Comparison of ENCODE assay signal across 8 cellular contexts in the genomic region with DNA sequence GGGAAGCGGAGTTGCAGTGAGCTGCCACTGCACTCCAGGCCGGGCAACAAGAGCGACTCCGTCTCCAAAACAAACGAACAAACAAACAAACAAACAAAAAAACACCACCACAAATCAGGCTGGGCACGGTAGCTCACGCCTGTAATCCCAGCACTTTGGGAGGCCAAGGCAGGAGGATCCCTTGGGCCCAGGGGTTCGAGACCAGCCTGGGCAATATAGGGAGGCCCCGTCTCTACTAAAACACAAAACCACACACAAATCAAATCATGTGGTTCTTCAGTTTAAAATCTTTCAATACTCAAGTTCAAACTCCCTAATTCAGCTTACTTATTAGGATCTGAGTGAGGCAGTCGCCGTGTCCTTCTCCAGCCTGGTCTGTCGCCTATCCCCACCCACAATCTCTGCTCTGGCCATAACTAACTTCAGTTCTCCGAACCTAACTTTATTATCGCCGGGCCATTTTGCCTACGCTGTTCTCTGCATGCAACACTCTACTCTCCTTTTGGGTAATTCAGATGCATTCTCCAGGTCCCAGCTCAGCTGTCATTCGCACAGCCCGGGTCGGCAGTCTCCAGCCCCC. TPM values are rescaled to one million over a fixed set of nuclear protein-coding genes. Genes with fewer than 3 reads are reported as not detected.
A peak's percentile ranks its signal among the peaks of the same experiment; 100 is the strongest.
DNase-seq lines count a peak whose midpoint lies in the region; ATAC-seq and TF ChIP-seq lines count a peak whose summit lies in the region.

No MANE protein-coding gene starts in this region.

- WGBS in psoas muscle, 3 donors: 28 to 29% (median 29%) methylated on average over 19 of the region's 19 CpGs

- POLR2A ChIA-PET in AG04450 (lab: Yijun Ruan, JAX): no interaction called here

- CTCF ChIA-PET in AG04450 (lab: Charles Lee): no interaction called here

- H3K27me3 ChIP-seq in AG04450 (ENCODE audit: control insufficient read depth, insufficient read depth, low read length) (no peaks in the 10 kb centered on the region), psoas muscle (ENCODE audit: insufficient read depth in 3 of 3, low read length in 2 of 3) (no peaks in the 10 kb centered on the region)

- TF ChIP-seq CTCF in AG04450 (IDR thresholded peaks at IDR 0.05; ENCODE audit: low read depth, low read length) (no peak), fibroblast of the aortic adventitia (IDR thresholded peaks at IDR 0.05; ENCODE audit: insufficient read depth, low read length) (no peak), psoas muscle (IDR thresholded peaks at IDR 0.05) (no peak)

- intact Hi-C loops in psoas muscle (cut with DNase I): no loop called here

- no peaks in the 10 kb centered on the region; the same call in 1 of the 2 replicates for H3K9me3 ChIP-seq in AG04450 (ENCODE audit: control insufficient read depth, insufficient read depth, low read length)
- H3K9me3 ChIP-seq in psoas muscle: no peaks in the 10 kb centered on the region

- ATAC-seq in GM21576 (IDR thresholded peaks at IDR 0.05; ENCODE audit: unreplicated experiment): peak; percentile 6
- ATAC-seq in SK-N-SH treated with all-trans-retinoic acid at 6 μM for 48 hours: peak; percentile 49
- ATAC-seq in psoas muscle: peak; percentile 8 to 52 (median 28)
- ATAC-seq in HG03571 (IDR thresholded peaks at IDR 0.05; ENCODE audit: unreplicated experiment): no peak

- peaks cover 27% of the 10 kb centered on the region for H3K4me1 ChIP-seq in psoas muscle

- peak overlapping the region; percentile 21 for H3K27ac ChIP-seq in AG04450 (ENCODE audit: low read depth, low read length)
- peak overlapping the region; percentile 90 for H3K27ac ChIP-seq in psoas muscle

- peak overlapping the region; percentile 92 for H3K4me3 ChIP-seq in AG04450 (ENCODE audit: low read depth, low read length)
- peak overlapping the region; percentile 92 for H3K4me3 ChIP-seq in fibroblast of the aortic adventitia (ENCODE audit: low read depth, low read length)
- H3K4me3 ChIP-seq in psoas muscle: peak overlapping the region; percentile 100

- H3K36me3 ChIP-seq in psoas muscle (ENCODE audit: insufficient read depth in 1 of 2, low read depth in 1 of 2): no peaks in the 10 kb centered on the region

- no peak for DNase-seq in AG04450 (ENCODE audit: low read depth, low spot score)
- DNase-seq in fibroblast of the aortic adventitia (ENCODE audit: low read depth): no peak
- DNase-seq in psoas muscle: no peak
- no peak for DNase-seq in Ammon's horn (ENCODE audit: low spot score)
- DNase-seq in stimulated activated CD4-positive, alpha-beta T cell treated with anti-CD3 and anti-CD28 coated beads, Interleukin-1b, Interleukin-23, amount 100 ng/mL, for 48 hours: no peak

TF ChIP-seq in SK-N-SH treated with all-trans-retinoic acid at 6 μM for 48 hours, 23 proteins besides CTCF, POLR2A, EP300 and RAD21:
- TF ChIP-seq, protein P1, sequence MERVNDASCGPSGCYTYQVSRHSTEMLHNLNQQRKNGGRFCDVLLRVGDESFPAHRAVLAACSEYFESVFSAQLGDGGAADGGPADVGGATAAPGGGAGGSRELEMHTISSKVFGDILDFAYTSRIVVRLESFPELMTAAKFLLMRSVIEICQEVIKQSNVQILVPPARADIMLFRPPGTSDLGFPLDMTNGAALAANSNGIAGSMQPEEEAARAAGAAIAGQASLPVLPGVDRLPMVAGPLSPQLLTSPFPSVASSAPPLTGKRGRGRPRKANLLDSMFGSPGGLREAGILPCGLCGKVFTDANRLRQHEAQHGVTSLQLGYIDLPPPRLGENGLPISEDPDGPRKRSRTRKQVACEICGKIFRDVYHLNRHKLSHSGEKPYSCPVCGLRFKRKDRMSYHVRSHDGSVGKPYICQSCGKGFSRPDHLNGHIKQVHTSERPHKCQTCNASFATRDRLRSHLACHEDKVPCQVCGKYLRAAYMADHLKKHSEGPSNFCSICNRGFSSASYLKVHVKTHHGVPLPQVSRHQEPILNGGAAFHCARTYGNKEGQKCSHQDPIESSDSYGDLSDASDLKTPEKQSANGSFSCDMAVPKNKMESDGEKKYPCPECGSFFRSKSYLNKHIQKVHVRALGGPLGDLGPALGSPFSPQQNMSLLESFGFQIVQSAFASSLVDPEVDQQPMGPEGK (CRISPR knock-in tag; IDR thresholded peaks at IDR 0.05; ENCODE audit: borderline replicate concordance): no peak
- TF ChIP-seq, protein P2, sequence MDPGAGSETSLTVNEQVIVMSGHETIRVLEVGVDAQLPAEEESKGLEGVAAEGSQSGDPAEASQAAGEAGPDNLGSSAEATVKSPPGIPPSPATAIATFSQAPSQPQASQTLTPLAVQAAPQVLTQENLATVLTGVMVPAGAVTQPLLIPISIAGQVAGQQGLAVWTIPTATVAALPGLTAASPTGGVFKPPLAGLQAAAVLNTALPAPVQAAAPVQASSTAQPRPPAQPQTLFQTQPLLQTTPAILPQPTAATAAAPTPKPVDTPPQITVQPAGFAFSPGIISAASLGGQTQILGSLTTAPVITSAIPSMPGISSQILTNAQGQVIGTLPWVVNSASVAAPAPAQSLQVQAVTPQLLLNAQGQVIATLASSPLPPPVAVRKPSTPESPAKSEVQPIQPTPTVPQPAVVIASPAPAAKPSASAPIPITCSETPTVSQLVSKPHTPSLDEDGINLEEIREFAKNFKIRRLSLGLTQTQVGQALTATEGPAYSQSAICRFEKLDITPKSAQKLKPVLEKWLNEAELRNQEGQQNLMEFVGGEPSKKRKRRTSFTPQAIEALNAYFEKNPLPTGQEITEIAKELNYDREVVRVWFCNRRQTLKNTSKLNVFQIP (CRISPR knock-in tag; IDR thresholded peaks at IDR 0.05; ENCODE audit: borderline replicate concordance, low read depth): no peak
- TF ChIP-seq, protein P3, sequence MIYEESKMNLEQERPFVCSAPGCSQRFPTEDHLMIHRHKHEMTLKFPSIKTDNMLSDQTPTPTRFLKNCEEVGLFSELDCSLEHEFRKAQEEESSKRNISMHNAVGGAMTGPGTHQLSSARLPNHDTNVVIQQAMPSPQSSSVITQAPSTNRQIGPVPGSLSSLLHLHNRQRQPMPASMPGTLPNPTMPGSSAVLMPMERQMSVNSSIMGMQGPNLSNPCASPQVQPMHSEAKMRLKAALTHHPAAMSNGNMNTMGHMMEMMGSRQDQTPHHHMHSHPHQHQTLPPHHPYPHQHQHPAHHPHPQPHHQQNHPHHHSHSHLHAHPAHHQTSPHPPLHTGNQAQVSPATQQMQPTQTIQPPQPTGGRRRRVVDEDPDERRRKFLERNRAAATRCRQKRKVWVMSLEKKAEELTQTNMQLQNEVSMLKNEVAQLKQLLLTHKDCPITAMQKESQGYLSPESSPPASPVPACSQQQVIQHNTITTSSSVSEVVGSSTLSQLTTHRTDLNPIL (CRISPR knock-in tag; IDR thresholded peaks at IDR 0.05; ENCODE audit: low read depth): no peak
- no peak for TF ChIP-seq RARB (CRISPR knock-in tag; IDR thresholded peaks at IDR 0.05)
- TF ChIP-seq ZC3H10 (CRISPR knock-in tag; IDR thresholded peaks at IDR 0.05): no peak
- TF ChIP-seq TOX (CRISPR knock-in tag; IDR thresholded peaks at IDR 0.05; ENCODE audit: borderline replicate concordance): no peak
- TF ChIP-seq, protein P4, sequence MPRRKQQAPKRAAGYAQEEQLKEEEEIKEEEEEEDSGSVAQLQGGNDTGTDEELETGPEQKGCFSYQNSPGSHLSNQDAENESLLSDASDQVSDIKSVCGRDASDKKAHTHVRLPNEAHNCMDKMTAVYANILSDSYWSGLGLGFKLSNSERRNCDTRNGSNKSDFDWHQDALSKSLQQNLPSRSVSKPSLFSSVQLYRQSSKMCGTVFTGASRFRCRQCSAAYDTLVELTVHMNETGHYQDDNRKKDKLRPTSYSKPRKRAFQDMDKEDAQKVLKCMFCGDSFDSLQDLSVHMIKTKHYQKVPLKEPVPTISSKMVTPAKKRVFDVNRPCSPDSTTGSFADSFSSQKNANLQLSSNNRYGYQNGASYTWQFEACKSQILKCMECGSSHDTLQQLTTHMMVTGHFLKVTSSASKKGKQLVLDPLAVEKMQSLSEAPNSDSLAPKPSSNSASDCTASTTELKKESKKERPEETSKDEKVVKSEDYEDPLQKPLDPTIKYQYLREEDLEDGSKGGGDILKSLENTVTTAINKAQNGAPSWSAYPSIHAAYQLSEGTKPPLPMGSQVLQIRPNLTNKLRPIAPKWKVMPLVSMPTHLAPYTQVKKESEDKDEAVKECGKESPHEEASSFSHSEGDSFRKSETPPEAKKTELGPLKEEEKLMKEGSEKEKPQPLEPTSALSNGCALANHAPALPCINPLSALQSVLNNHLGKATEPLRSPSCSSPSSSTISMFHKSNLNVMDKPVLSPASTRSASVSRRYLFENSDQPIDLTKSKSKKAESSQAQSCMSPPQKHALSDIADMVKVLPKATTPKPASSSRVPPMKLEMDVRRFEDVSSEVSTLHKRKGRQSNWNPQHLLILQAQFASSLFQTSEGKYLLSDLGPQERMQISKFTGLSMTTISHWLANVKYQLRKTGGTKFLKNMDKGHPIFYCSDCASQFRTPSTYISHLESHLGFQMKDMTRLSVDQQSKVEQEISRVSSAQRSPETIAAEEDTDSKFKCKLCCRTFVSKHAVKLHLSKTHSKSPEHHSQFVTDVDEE (CRISPR knock-in tag; IDR thresholded peaks at IDR 0.05): no peak
- no peak for TF ChIP-seq SNAI2 (CRISPR knock-in tag; IDR thresholded peaks at IDR 0.05)
- no peak for TF ChIP-seq ESRRG (CRISPR knock-in tag; IDR thresholded peaks at IDR 0.05)
- TF ChIP-seq ZFP30 (CRISPR knock-in tag; IDR thresholded peaks at IDR 0.05): no peak
- no peak for TF ChIP-seq CSDC2 (CRISPR knock-in tag; IDR thresholded peaks at IDR 0.05)
- TF ChIP-seq GLIS3 (CRISPR knock-in tag; IDR thresholded peaks at IDR 0.05): no peak
- no peak for TF ChIP-seq ARNTL (CRISPR knock-in tag; IDR thresholded peaks at IDR 0.05; ENCODE audit: borderline replicate concordance, low read depth)
- TF ChIP-seq OSR1 (CRISPR knock-in tag; IDR thresholded peaks at IDR 0.05): no peak
- no peak for TF ChIP-seq ZNF565 (CRISPR knock-in tag; conservative IDR thresholded peaks at IDR 0.05; ENCODE audit: low read depth)
- no peak for TF ChIP-seq ISL1 (CRISPR knock-in tag; IDR thresholded peaks at IDR 0.05)
- no peak for TF ChIP-seq TCF4 (CRISPR knock-in tag; IDR thresholded peaks at IDR 0.05; ENCODE audit: borderline replicate concordance)
- no peak for TF ChIP-seq BACH2 (CRISPR knock-in tag; IDR thresholded peaks at IDR 0.05; ENCODE audit: borderline replicate concordance)
- TF ChIP-seq ZNF70 (CRISPR knock-in tag; IDR thresholded peaks at IDR 0.05): no peak
- no peak for TF ChIP-seq ZFP3 (CRISPR knock-in tag; IDR thresholded peaks at IDR 0.05)

RNA-seq across cellular contexts. Expression of a gene that starts 0.6 kb away (rescaled TPM):
- polyA plus RNA-seq in AG04450 (2011; rRNA removed) (32.5 and 40.8 TPM in 2 replicates), psoas muscle (10 to 100 TPM; 12.2 to 28.4 (median 15.1) TPM)
- polyA minus RNA-seq in AG04450 (2011; rRNA and poly(A)+ RNA removed): 20.1 and 21.9 TPM in 2 replicates
- total RNA-seq in fibroblast of the aortic adventitia (ENCODE audit: low replicate concordance) (29.5 and 29.6 TPM in 2 replicates), psoas muscle (10 to 100 TPM; 27.0 to 40.3 (median 32.2) TPM)

RNA-seq across cellular contexts. Expression of a gene that starts 14.0 kb away (rescaled TPM):
- 24.4 and 34.4 TPM in 2 replicates for polyA plus RNA-seq in AG04450 (2011; rRNA removed)
- 6.3 and 8.0 TPM in 2 replicates for polyA minus RNA-seq in AG04450 (2011; rRNA and poly(A)+ RNA removed)
- 22.1 and 23.9 TPM in 2 replicates for total RNA-seq in fibroblast of the aortic adventitia (ENCODE audit: low replicate concordance)
- 10 to 100 TPM; 23.0 to 52.1 (median 36.4) TPM for total RNA-seq in psoas muscle
- polyA plus RNA-seq in psoas muscle: 10 to 100 TPM; 54.9 to 93.6 (median 60.6) TPM
